In the genomic region with DNA sequence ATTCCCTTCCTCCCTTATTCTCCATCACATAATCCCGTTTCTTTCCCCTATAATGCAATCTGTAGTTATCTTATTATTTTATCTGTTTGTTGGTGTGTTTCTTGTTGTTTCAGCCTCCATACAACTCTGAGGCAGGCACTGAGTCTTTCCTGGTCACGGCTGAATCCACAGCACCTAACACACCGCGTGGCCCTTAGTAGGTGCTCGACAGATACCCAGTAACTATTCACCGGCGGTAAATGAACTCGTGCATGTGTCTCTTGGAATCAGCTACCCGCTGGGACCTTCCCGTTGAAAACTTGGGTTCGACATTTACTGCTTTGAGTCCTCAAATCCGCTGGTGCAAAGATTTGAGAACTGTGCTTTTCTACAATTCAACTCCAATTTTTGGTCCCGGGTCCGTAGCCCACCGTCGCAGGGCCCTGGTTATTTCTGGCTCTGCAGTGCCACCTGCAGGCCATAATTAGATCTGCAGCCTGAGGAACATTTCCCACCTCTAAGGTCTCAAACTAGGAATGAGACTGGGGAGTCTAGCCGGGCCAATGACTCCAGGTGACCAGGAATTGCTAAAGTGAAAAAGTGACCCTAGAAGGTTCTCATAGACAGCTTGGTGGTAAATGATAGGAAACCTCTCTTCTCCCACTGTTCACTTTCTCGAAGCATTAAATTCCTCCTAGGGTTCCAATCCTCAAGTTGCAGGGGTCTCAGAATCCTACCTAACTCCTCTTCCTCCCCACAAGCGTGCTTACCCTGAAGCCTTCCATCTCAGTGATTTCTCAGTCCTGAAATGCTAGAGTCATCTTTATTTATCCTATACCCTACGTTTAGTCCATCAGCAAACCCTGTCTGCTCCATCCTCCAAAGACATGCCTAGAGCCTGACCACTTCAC, we compare ENCODE assay signal across 9 cellular contexts. TPM values are rescaled to one million over a fixed set of nuclear protein-coding genes. Genes with fewer than 3 reads are reported as not detected.
DNase-seq lines count a peak whose midpoint lies in the region; TF ChIP-seq lines count a peak whose summit lies in the region.
"Had no signal": no experiment of that assay in that cellular context is flagged by ENCODE, and none has a peak within 500 bp of the region (broad histone marks: within the 10 kb centered on the region; RNA-seq: fewer than 3 reads in every experiment).

No MANE protein-coding gene starts in this region.

- no peak overlapping the region for H3K9ac ChIP-seq in trophoblast cell (ENCODE audit: low read length)

- H3K4me2 ChIP-seq in trophoblast cell (ENCODE audit: low read length): peak overlapping the region; percentile 47

- H3K79me2 ChIP-seq in trophoblast cell (ENCODE audit: control insufficient read depth, insufficient read depth, low read length, poor library complexity): no peaks in the 10 kb centered on the region

- no peaks in the 10 kb centered on the region for H3K27me3 ChIP-seq in trophoblast cell (ENCODE audit: insufficient read depth, low read length)

- peak; percentile 76 for TF ChIP-seq CTCF in foreskin fibroblast (IDR thresholded peaks at IDR 0.05; ENCODE audit: low read depth, low read length)

- no peak overlapping the region for H2BK120ac ChIP-seq in trophoblast cell (ENCODE audit: insufficient read depth, low read length, poor library complexity)

- H4K12ac ChIP-seq in trophoblast cell (ENCODE audit: low read depth, low read length): no peak overlapping the region

- peaks cover 12% of the 10 kb centered on the region for H3K4me1 Mint-ChIP-seq in activated CD4-positive, alpha-beta memory T cell treated with anti-CD3 and anti-CD28 coated beads, Interleukin-2, amount 10 ng/mL, durations not matched to agents 7 days and 5 days

- H3K36me3 ChIP-seq in trophoblast cell (ENCODE audit: control insufficient read depth in 1 of 2, insufficient read depth in 2 of 2, low read length in 2 of 2): no peaks in the 10 kb centered on the region

- POLR2A ChIA-PET in activated CD4-positive, alpha-beta memory T cell treated with anti-CD3 and anti-CD28 coated beads, Interleukin-2, amount 10 ng/mL, durations not matched to agents 7 days and 5 days (lab: Charles Lee): interaction anchor here (1.0 kb wide), 1 partner anchor 15 kb away, joined by 3 read pairs; no protein-coding TSS in a partner anchor

- H3K9me3 Mint-ChIP-seq in activated CD4-positive, alpha-beta memory T cell treated with anti-CD3 and anti-CD28 coated beads, Interleukin-2, amount 10 ng/mL, durations not matched to agents 7 days and 5 days: peaks cover 6% of the 10 kb centered on the region

- DNase-seq in activated gamma-delta T cell treated with Interleukin-2 at 50 U/mL for 16 hours (peak; percentile 17), activated gamma-delta T cell (lab: John Stamatoyannopoulos, UW) (no peak), NCI-H146 treated with DMSO at 0.1 percent for 48 hours (lab: John Stamatoyannopoulos, UW; ENCODE audit: unreplicated experiment) (peak; percentile 7), foreskin fibroblast (peak; percentile 9 to 59), trophoblast cell (peak; percentile 14 to 66), A172 (ENCODE audit: low spot score) (no peak), middle frontal gyrus (ENCODE audit: extremely low spot score, low spot score) (no peak)
- peak; percentile 25 for DNase-seq in activated CD4-positive, alpha-beta memory T cell treated with anti-CD3 and anti-CD28 coated beads, Interleukin-2, amount 10 ng/mL, durations not matched to agents 7 days and 5 days

- CTCF ChIA-PET in activated CD4-positive, alpha-beta memory T cell treated with anti-CD3 and anti-CD28 coated beads, Interleukin-2, amount 10 ng/mL, durations not matched to agents 7 days and 5 days (lab: Charles Lee): interaction anchor here (0.6 to 2.4 kb wide), 10 partner anchors 9 to 444 kb away, joined by 3 to 12 read pairs (median 4); no protein-coding TSS in a partner anchor

- no peaks in the 10 kb centered on the region for H3K4me1 ChIP-seq in trophoblast cell (ENCODE audit: control insufficient read depth in 1 of 2, insufficient read depth in 2 of 2, low read length in 2 of 2)

- no peak overlapping the region for H3K18ac ChIP-seq in trophoblast cell (ENCODE audit: low read length)

- H3K9me3 ChIP-seq in trophoblast cell (ENCODE audit: insufficient read depth, low read depth, low read length): no peaks in the 10 kb centered on the region

- no peak overlapping the region for H2BK12ac ChIP-seq in trophoblast cell (ENCODE audit: low read length)

- H2AK5ac ChIP-seq in trophoblast cell (ENCODE audit: low read length): no peak overlapping the region

- WGBS in trophoblast cell (ENCODE audit: extremely low coverage, insufficient coverage, insufficient read length): 100% methylated on average over 1 of the region's 20 CpGs

- peaks cover 1% of the 10 kb centered on the region for H3K79me1 ChIP-seq in trophoblast cell (ENCODE audit: low read length)

- H3K36me3 Mint-ChIP-seq in activated CD4-positive, alpha-beta memory T cell treated with anti-CD3 and anti-CD28 coated beads, Interleukin-2, amount 10 ng/mL, durations not matched to agents 7 days and 5 days (ENCODE audit: low read depth): peaks cover 3% of the 10 kb centered on the region

- H3K27ac Mint-ChIP-seq in activated CD4-positive, alpha-beta memory T cell treated with anti-CD3 and anti-CD28 coated beads, Interleukin-2, amount 10 ng/mL, durations not matched to agents 7 days and 5 days: no peak overlapping the region

- no peak overlapping the region for H3K27ac ChIP-seq in trophoblast cell (ENCODE audit: low read depth, low read length)
- H3K27ac ChIP-seq: epithelial cell of prostate had no signal

- H4K8ac ChIP-seq in trophoblast cell (ENCODE audit: low read depth, low read length): no peak overlapping the region

- H3K4ac ChIP-seq in trophoblast cell (ENCODE audit: low read depth, low read length): no peak overlapping the region

- H3K14ac ChIP-seq in trophoblast cell (ENCODE audit: low read length): no peak overlapping the region

- H3K4me3 Mint-ChIP-seq in activated CD4-positive, alpha-beta memory T cell treated with anti-CD3 and anti-CD28 coated beads, Interleukin-2, amount 10 ng/mL, durations not matched to agents 7 days and 5 days: no peak overlapping the region

- H2BK5ac ChIP-seq in trophoblast cell (ENCODE audit: low read depth, low read length, poor library complexity): no peak overlapping the region

- H3K27me3 Mint-ChIP-seq in activated CD4-positive, alpha-beta memory T cell treated with anti-CD3 and anti-CD28 coated beads, Interleukin-2, amount 10 ng/mL, durations not matched to agents 7 days and 5 days: peaks cover 3% of the 10 kb centered on the region

- no peak overlapping the region for H2AFZ ChIP-seq in trophoblast cell (ENCODE audit: insufficient read depth, low read length, poor library complexity)

- H3K4me3 ChIP-seq in foreskin fibroblast (ENCODE audit: low read depth in 1 of 2, low read length in 2 of 2) (peak overlapping the region in 1 of 2 donors; percentile 16), trophoblast cell (ENCODE audit: low read depth, low read length) (no peak overlapping the region)

- H4K91ac ChIP-seq in trophoblast cell (ENCODE audit: low read depth, low read length): no peak overlapping the region

- H3K23ac ChIP-seq in trophoblast cell (ENCODE audit: low read length): no peak overlapping the region

RNA-seq across cellular contexts. Expression of a gene that starts 40.0 kb away (rescaled TPM):
- not detected for total RNA-seq in activated CD4-positive, alpha-beta memory T cell treated with anti-CD3 and anti-CD28 coated beads, Interleukin-2, amount 10 ng/mL, durations not matched to agents 7 days and 5 days
- polyA plus RNA-seq in trophoblast cell (2013): 0.08 and 0.12 TPM in 2 replicates
- total RNA-seq in A172 (2014; rRNA removed; shearing (Covaris generic)): not detected in 2 replicates

RNA-seq across cellular contexts. Expression of a gene that starts 41.0 kb away (rescaled TPM):
- total RNA-seq in activated CD4-positive, alpha-beta memory T cell treated with anti-CD3 and anti-CD28 coated beads, Interleukin-2, amount 10 ng/mL, durations not matched to agents 7 days and 5 days: 10 to 100 TPM; 18.5 to 20.4 TPM
- polyA plus RNA-seq in trophoblast cell (2013): 24.2 and 27.7 TPM in 2 replicates
- 9.0 and 14.7 TPM in 2 replicates for total RNA-seq in A172 (2014; rRNA removed; shearing (Covaris generic))

Comparison
In these comparisons a context has a peak if more than half of its experiments do, and no peak if none do; other contexts are left out.
1. DNase-seq: peak in activated gamma-delta T cell treated with Interleukin-2 at 50 U/mL for 16 hours (single experiment), NCI-H146 treated with DMSO at 0.1 percent for 48 hours (single experiment), activated CD4-positive, alpha-beta memory T cell treated with anti-CD3 and anti-CD28 coated beads, Interleukin-2, amount 10 ng/mL, durations not matched to agents 7 days and 5 days (single experiment), foreskin fibroblast (2 of 2) and trophoblast cell (2 of 2); none in activated gamma-delta T cell (single experiment), A172 (single experiment) and middle frontal gyrus (single experiment).